ENCODE assay signal across 6 cellular contexts in the genomic region with DNA sequence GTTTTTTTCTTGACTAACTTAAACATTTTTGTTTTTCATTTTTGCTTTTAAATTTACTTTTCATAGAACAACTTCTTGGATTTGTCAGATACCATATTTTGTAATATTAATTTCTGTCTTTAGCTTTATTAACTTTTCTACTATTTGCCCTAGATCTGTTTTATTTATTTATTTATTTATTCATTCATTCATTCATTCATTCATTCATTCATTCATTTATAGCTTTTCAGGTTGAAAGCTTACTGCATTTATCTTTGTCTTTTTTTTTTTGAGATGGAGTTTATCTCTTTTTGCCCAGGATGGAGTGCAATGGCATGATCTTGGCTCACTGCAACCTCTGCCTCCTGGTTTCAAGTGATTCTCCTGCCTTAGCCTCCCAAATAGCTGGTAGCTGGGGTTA. TPM values are rescaled to one million over a fixed set of nuclear protein-coding genes. Genes with fewer than 3 reads are reported as not detected.
A peak's percentile ranks its signal among the peaks of the same experiment; 100 is the strongest.
DNase-seq lines count a peak whose midpoint lies in the region; ATAC-seq, FAIRE-seq and TF ChIP-seq lines count a peak whose summit lies in the region.
"Not testable (repeated sequence)": the region's sequence is repeated elsewhere in the genome, so short reads cannot be mapped to it uniquely, and the experiment has no call there.

No MANE protein-coding gene starts in this region.

- H3K9me3 ChIP-seq in GM12878 (replicated peaks; ENCODE audit: control insufficient read depth, insufficient read depth, low read length); pancreas: not testable (repeated sequence)

- CTCF ChIA-PET in GM12878 (lab: Yijun Ruan, JAX), result interaction anchor here (0.6 to 2.1 kb wide), 10 partner anchors 8 to 846 kb away, joined by 3 to 14 read pairs (median 4); no protein-coding TSS in a partner anchor

- FAIRE-seq in A204.1 (lab: Jason Lieb, UNC) (peak; percentile 90), RCC 7860 (lab: Jason Lieb, UNC) (peak; percentile 34), colon (lab: Jason Lieb, UNC) (peak; percentile 64), islet of Langerhans (lab: Jason Lieb, UNC) (peak; percentile 86), pancreas (lab: Jason Lieb, UNC) (peak; percentile 64)
- not testable (repeated sequence) for FAIRE-seq in GM12878 (lab: Jason Lieb, UNC)

- not testable (repeated sequence) for H3K4me3 ChIP-seq in GM12878, pancreas

- H3K27me3 ChIP-seq in GM12878 (replicated peaks in 1 of 2; ENCODE audit: control insufficient read depth in 2 of 2, insufficient read depth in 2 of 2, low read length in 1 of 2); pancreas: not testable (repeated sequence)

- not testable (repeated sequence) for H3K4me1 ChIP-seq in GM12878 (ENCODE audit: control insufficient read depth, insufficient read depth, low read length); pancreas

- not testable (repeated sequence) for TF ChIP-seq RAD21 in GM12878 (IDR thresholded peaks at IDR 0.05; ENCODE audit: insufficient read depth, low read depth, low read length)

- not testable (repeated sequence) for DNase-seq in RCC 7860 (ENCODE audit: low spot score); GM12878 (ENCODE audit: low read depth, low spot score); pancreas

- H3K9ac ChIP-seq in GM12878 (ENCODE audit: control insufficient read depth, insufficient read depth, low read length), result not testable (repeated sequence)

- POLR2A ChIA-PET in GM12878 (lab: Charles Lee), result interaction anchor here (0.6 kb wide), 1 partner anchor 17 kb away, joined by 3 read pairs; no protein-coding TSS in a partner anchor

- intact Hi-C loops in GM12878 (cut with micrococcal nuclease; ENCODE audit: unreplicated experiment), result not testable (repeated sequence)
- intact Hi-C loops in pancreas (cut with DNase I), result loop anchor here in 1 of 3 donors (10.0 kb wide), 1 partner anchor 48 kb away; no protein-coding TSS in a partner anchor

- not testable (repeated sequence) for BruUV-seq in GM12878 (replicated peaks; lab: Mats Ljungman, UMichigan)

- H3K4me2 ChIP-seq in GM12878 (ENCODE audit: control insufficient read depth, insufficient read depth), result not testable (repeated sequence)

- H3K79me2 ChIP-seq in GM12878 (ENCODE audit: control insufficient read depth, insufficient read depth, low read length), result not testable (repeated sequence)

- ATAC-seq in GM12878, pancreas: not testable (repeated sequence)

- H3K36me3 ChIP-seq in GM12878 (ENCODE audit: control insufficient read depth in 2 of 2, insufficient read depth in 2 of 2, low read length in 1 of 2); pancreas: not testable (repeated sequence)

- not testable (repeated sequence) for TF ChIP-seq CTCF in GM12878 (IDR thresholded peaks at IDR 0.05 in 2 of 3, conservative IDR thresholded peaks at IDR 0.05 in 1 of 3; ENCODE audit: control insufficient read depth in 2 of 3, extremely low read depth in 1 of 3, insufficient read depth in 1 of 3, low read depth in 3 of 3, low read length in 3 of 3); pancreas (IDR thresholded peaks at IDR 0.05)

- not testable (repeated sequence) for TF ChIP-seq POLR2A in GM12878 (IDR thresholded peaks at IDR 0.05; ENCODE audit: low read depth, low read length)

- not testable (repeated sequence) for H4K20me1 ChIP-seq in GM12878 (ENCODE audit: control insufficient read depth, insufficient read depth)

- RAD21 ChIA-PET in GM12878 (lab: Charles Lee; ENCODE audit: unreplicated experiment), result not testable (repeated sequence)

- in situ Hi-C loops in GM12878 (cut with MboI), result not testable (repeated sequence)

- H3K27ac ChIP-seq in GM12878 (ENCODE audit: control insufficient read depth, insufficient read depth); pancreas: not testable (repeated sequence)

- not testable (repeated sequence) for TF ChIP-seq EP300 in GM12878 (IDR thresholded peaks at IDR 0.05; ENCODE audit: borderline replicate concordance in 1 of 2, control insufficient read depth in 1 of 2, low read depth in 2 of 2, low read length in 2 of 2)

- not testable (repeated sequence) for H2AFZ ChIP-seq in GM12878 (ENCODE audit: control insufficient read depth, low read depth, low read length)

- SMC1A ChIA-PET in GM12878 (lab: Charles Lee; ENCODE audit: uncharacterized antibody, unreplicated experiment), result interaction anchor here (0.6 to 2.4 kb wide), 6 partner anchors 11 to 586 kb away, joined by 3 to 9 read pairs (median 3); no protein-coding TSS in a partner anchor

TF ChIP-seq in GM12878, 131 proteins besides CTCF, POLR2A, EP300 and RAD21:
- peak; percentile 93 for TF ChIP-seq ZNF24 (IDR thresholded peaks at IDR 0.05)

RNA-seq across cellular contexts. Expression of gene WWP2, which starts 44.6 kb away (rescaled TPM):
- total RNA-seq in GM12878 (2013; cell fraction: nucleolus; rRNA removed), result 58.8 and 64.9 TPM in 2 replicates
- total RNA-seq in GM12878 (2014; rRNA removed), result 22.5 and 27.3 TPM in 2 replicates
- total RNA-seq in GM12878 (2014; rRNA removed; fragmentation: Illumina TruSeq; extraction: Trizol), result 16.9 and 20.3 TPM in 2 replicates
- 40.4 and 47.0 TPM in 2 replicates for total RNA-seq in GM12878 (2021)
- 9.8 TPM for polyA plus RNA-seq in GM12878 (2011; ENCODE audit: low read depth)
- polyA plus RNA-seq in GM12878 (2011; rRNA removed), result 5.0 and 8.6 TPM in 2 replicates
- polyA plus RNA-seq in GM12878 (2011; cell fraction: cytosol; rRNA removed), result 9.9 and 15.0 TPM in 2 replicates
- 29.9 and 49.2 TPM in 2 replicates for polyA plus RNA-seq in GM12878 (2011; cell fraction: nucleus; rRNA removed)
- polyA plus RNA-seq in GM12878 (2012), result 17.6 and 19.3 TPM in 2 replicates
- 27.4 and 33.7 TPM in 2 replicates for polyA plus RNA-seq in GM12878 (2014; fragmentation: Illumina TruSeq; extraction: Trizol)
- polyA plus RNA-seq in GM12878 (2014; fragmentation: Nextera tagmentation; extraction: Ambion mirVana), result 1 to 10 TPM; 2.8 to 2.9 TPM
- 18.5 and 21.6 TPM in 2 replicates for polyA plus RNA-seq in GM12878 (2014; rRNA removed)
- 10 to 100 TPM; 29.8 to 31.4 TPM for polyA plus RNA-seq in GM12878 (2016; fragmentation: Nextera tagmentation; extraction: Ambion mirVana)
- polyA minus RNA-seq in GM12878 (2011; rRNA and poly(A)+ RNA removed), result 11.6 and 15.1 TPM in 2 replicates
- polyA minus RNA-seq in GM12878 (2011; cell fraction: cytosol; rRNA and poly(A)+ RNA removed), result 5.6 and 9.3 TPM in 2 replicates
- 10.3 and 26.2 TPM in 2 replicates for polyA minus RNA-seq in GM12878 (2011; cell fraction: nucleus; rRNA and poly(A)+ RNA removed)
- 10 to 100 TPM; 33.9 to 50.4 (median 35.4) TPM for total RNA-seq in pancreas
- 10 to 100 TPM; 27.4 to 35.5 TPM for polyA plus RNA-seq in pancreas

RNA-seq across cellular contexts. Expression of gene NOB1, which starts 52.0 kb away (rescaled TPM):
- 31.1 and 34.0 TPM in 2 replicates for total RNA-seq in GM12878 (2013; cell fraction: nucleolus; rRNA removed)
- total RNA-seq in GM12878 (2014; rRNA removed), result 55.6 and 64.0 TPM in 2 replicates
- 67.0 and 68.6 TPM in 2 replicates for total RNA-seq in GM12878 (2014; rRNA removed; fragmentation: Illumina TruSeq; extraction: Trizol)
- total RNA-seq in GM12878 (2021), result 93.1 and 97.9 TPM in 2 replicates
- 49.2 TPM for polyA plus RNA-seq in GM12878 (2011; ENCODE audit: low read depth)
- polyA plus RNA-seq in GM12878 (2011; rRNA removed), result 86.4 and 112 TPM in 2 replicates
- 167 and 168 TPM in 2 replicates for polyA plus RNA-seq in GM12878 (2011; cell fraction: cytosol; rRNA removed)
- 89.6 and 97.2 TPM in 2 replicates for polyA plus RNA-seq in GM12878 (2011; cell fraction: nucleus; rRNA removed)
- 101 and 107 TPM in 2 replicates for polyA plus RNA-seq in GM12878 (2012)
- 51.1 and 87.9 TPM in 2 replicates for polyA plus RNA-seq in GM12878 (2014; fragmentation: Illumina TruSeq; extraction: Trizol)
- polyA plus RNA-seq in GM12878 (2014; fragmentation: Nextera tagmentation; extraction: Ambion mirVana), result 10 to 100 TPM; 31.1 to 44.0 TPM
- 117 and 121 TPM in 2 replicates for polyA plus RNA-seq in GM12878 (2014; rRNA removed)
- 10 to 100 TPM; 76.9 to 79.1 TPM for polyA plus RNA-seq in GM12878 (2016; fragmentation: Nextera tagmentation; extraction: Ambion mirVana)
- 86.5 and 139 TPM in 2 replicates for polyA minus RNA-seq in GM12878 (2011; rRNA and poly(A)+ RNA removed)
- 47.7 and 51.3 TPM in 2 replicates for polyA minus RNA-seq in GM12878 (2011; cell fraction: cytosol; rRNA and poly(A)+ RNA removed)
- polyA minus RNA-seq in GM12878 (2011; cell fraction: nucleus; rRNA and poly(A)+ RNA removed), result 32.5 and 54.4 TPM in 2 replicates
- total RNA-seq in pancreas, result 100 to 1,000 TPM in 2 of 6 donors, 10 to 100 TPM in 4; 34.8 to 123 (median 64.7) TPM
- polyA plus RNA-seq in pancreas, result 10 to 100 TPM; 33.4 to 35.8 TPM
